Comparison of ENCODE assay signal across 2 cellular contexts in genomic region chr17:5380491-5381135, GRCh38.
TF ChIP-seq lines count a peak whose summit lies in the region.

No MANE protein-coding gene starts in this region.

TF ChIP-seq in GM12891, 5 proteins besides CTCF, POLR2A, EP300 and RAD21:
- TF ChIP-seq POLR2AphosphoS5 (IDR thresholded peaks at IDR 0.05; ENCODE audit: low read depth, low read length) (peak; percentile 62), PAX5 (IDR thresholded peaks at IDR 0.05; ENCODE audit: insufficient read depth, low read length, severe bottlenecking) (no peak)

TF ChIP-seq in K562, 482 proteins besides CTCF, POLR2A, EP300 and RAD21:
- TF ChIP-seq ID3 (CRISPR knock-in tag; IDR thresholded peaks at IDR 0.05): no peak
- TF ChIP-seq ID3 (tag; IDR thresholded peaks at IDR 0.05): no peak
- 0 out of 2 replicates have a peak, but pooled peaks have one; percentile 17 for TF ChIP-seq TFAP4 (CRISPR knock-in tag; IDR thresholded peaks at IDR 0.05; ENCODE audit: borderline replicate concordance)
